ENCODE assay signal across 10 cellular contexts in the genomic region with DNA sequence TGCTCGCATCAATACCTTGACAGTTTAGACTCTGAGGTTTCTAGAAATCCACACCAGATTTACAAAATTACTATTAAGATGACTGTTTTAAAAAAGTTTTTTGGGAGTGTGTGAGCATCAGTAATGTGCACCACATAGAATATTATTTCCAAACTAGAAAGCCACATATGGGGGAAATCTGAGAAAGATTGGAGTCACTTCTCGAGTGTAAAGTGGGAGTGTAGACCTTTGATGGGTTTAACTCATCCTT. TPM values are rescaled to one million over a fixed set of nuclear protein-coding genes. Genes with fewer than 3 reads are reported as not detected.
DNase-seq lines count a peak whose midpoint lies in the region; ATAC-seq and TF ChIP-seq lines count a peak whose summit lies in the region.
"Had no signal": no experiment of that assay in that cellular context is flagged by ENCODE, and none has a peak within 500 bp of the region (broad histone marks: within the 10 kb centered on the region; RNA-seq: fewer than 3 reads in every experiment).

No MANE protein-coding gene starts in this region.

- BruUV-seq in Panc1 (replicated peaks; lab: Mats Ljungman, UMichigan), result no TSS peak

- H3K9me3 ChIP-seq in Panc1 (ENCODE audit: control insufficient read depth, insufficient read depth, low read depth, low read length) (no peaks in the 10 kb centered on the region), hepatocyte (ENCODE audit: low read depth) (no peaks in the 10 kb centered on the region)
- H3K9me3 ChIP-seq: adrenal gland had no signal

- H3K9me3 Mint-ChIP-seq in activated T-cell treated with anti-CD3 and anti-CD28 coated beads, Interleukin-2, amount 50 U/mL, for 24 hours, result no peaks in the 10 kb centered on the region
- no peaks in the 10 kb centered on the region for H3K9me3 Mint-ChIP-seq in stimulated activated naive B cell treated with anti-CD40 and anti-IgM and Interleukin-4, amounts not matched to agents 10 μg/mL and 1 μg/mL and 100 μg/mL, for 72 hours

- TF ChIP-seq CTCF in Panc1 (IDR thresholded peaks at IDR 0.05), result no peak
- TF ChIP-seq CTCF in hepatocyte (IDR thresholded peaks at IDR 0.05; ENCODE audit: poor library complexity), result no peak
- no peak for TF ChIP-seq CTCF in GM10266 (IDR thresholded peaks at IDR 0.05; ENCODE audit: control insufficient read depth, insufficient read depth, low read depth, missing control alignments)

- CTCF ChIA-PET in Panc1 (lab: Charles Lee), result no interaction called here

- no peak for DNase-seq in activated T-cell treated with anti-CD3 and anti-CD28 coated beads, Interleukin-2, amount 50 U/mL, for 24 hours
- DNase-seq in activated T-cell treated with anti-CD3 and anti-CD28 coated beads for 4 hours (no peak), Panc1 (ENCODE audit: low read depth, low spot score) (no peak), hepatocyte (ENCODE audit: low spot score) (no peak), GM10266 (ENCODE audit: extremely low spot score) (no peak), NOMO-1 treated with DMSO at 0.1 percent for 48 hours (lab: John Stamatoyannopoulos, UW; ENCODE audit: unreplicated experiment) (no peak)
- no peak for DNase-seq in stimulated activated naive B cell treated with anti-CD40 and anti-IgM and Interleukin-4, amounts not matched to agents 10 μg/mL and 1 μg/mL and 100 μg/mL, for 72 hours
- DNase-seq: foreskin keratinocyte had no signal

- H3K36me3 Mint-ChIP-seq in activated T-cell treated with anti-CD3 and anti-CD28 coated beads, Interleukin-2, amount 50 U/mL, for 24 hours (ENCODE audit: low read depth), result no peaks in the 10 kb centered on the region
- H3K36me3 Mint-ChIP-seq in stimulated activated naive B cell treated with anti-CD40 and anti-IgM and Interleukin-4, amounts not matched to agents 10 μg/mL and 1 μg/mL and 100 μg/mL, for 72 hours, result no peaks in the 10 kb centered on the region

- peak overlapping the region; percentile 76 for H3K4me3 Mint-ChIP-seq in activated T-cell treated with anti-CD3 and anti-CD28 coated beads, Interleukin-2, amount 50 U/mL, for 24 hours
- H3K4me3 Mint-ChIP-seq in stimulated activated naive B cell treated with anti-CD40 and anti-IgM and Interleukin-4, amounts not matched to agents 10 μg/mL and 1 μg/mL and 100 μg/mL, for 72 hours, result peak overlapping the region; percentile 78 to 80

- in situ Hi-C loops in Panc1 (cut with HindIII; ENCODE audit: low pct_unique_long_range_greater_than_20kb, low sequenced_read_pairs), result no loop called here

- H3K27me3 ChIP-seq in Panc1 (ENCODE audit: control insufficient read depth, insufficient read depth, low read length) (0 out of 2 replicates have a peak, but pooled peaks cover 2% of the 10 kb centered on the region), hepatocyte (peaks cover 43% of the 10 kb centered on the region)

- no peak overlapping the region for H3K27ac ChIP-seq in Panc1 (ENCODE audit: low read length)
- no peak overlapping the region for H3K27ac ChIP-seq in hepatocyte
- H3K27ac ChIP-seq: adrenal gland, foreskin keratinocyte had no signal

- no peaks in the 10 kb centered on the region for H3K79me2 ChIP-seq in hepatocyte

- H2AFZ ChIP-seq in hepatocyte, result peak overlapping the region; percentile 71

- 47% methylated on average over 2 of the region's 2 CpGs for WGBS in hepatocyte (ENCODE audit: low lambda C conversion rate, missing lambda C conversion rate)

- H3K27me3 Mint-ChIP-seq in activated T-cell treated with anti-CD3 and anti-CD28 coated beads, Interleukin-2, amount 50 U/mL, for 24 hours, result peaks cover 53% of the 10 kb centered on the region
- H3K27me3 Mint-ChIP-seq in stimulated activated naive B cell treated with anti-CD40 and anti-IgM and Interleukin-4, amounts not matched to agents 10 μg/mL and 1 μg/mL and 100 μg/mL, for 72 hours, result peaks cover 20 to 47% of the 10 kb centered on the region in 2 donors

- no peaks in the 10 kb centered on the region for H3K9me2 ChIP-seq in hepatocyte (replicated peaks; ENCODE audit: insufficient read depth)

- ATAC-seq in Panc1 (no peak), HG03439 (IDR thresholded peaks at IDR 0.05; ENCODE audit: unreplicated experiment) (no peak)
- ATAC-seq in stimulated activated naive B cell treated with anti-CD40 and anti-IgM and Interleukin-4, amounts not matched to agents 10 μg/mL and 1 μg/mL and 100 μg/mL, for 72 hours (replicated peaks), result no peak

- H3K27ac Mint-ChIP-seq in activated T-cell treated with anti-CD3 and anti-CD28 coated beads, Interleukin-2, amount 50 U/mL, for 24 hours, result no peak overlapping the region
- H3K27ac Mint-ChIP-seq in stimulated activated naive B cell treated with anti-CD40 and anti-IgM and Interleukin-4, amounts not matched to agents 10 μg/mL and 1 μg/mL and 100 μg/mL, for 72 hours, result no peak overlapping the region

- H4K20me1 ChIP-seq in hepatocyte (ENCODE audit: insufficient read depth, poor library complexity, severe bottlenecking), result no peaks in the 10 kb centered on the region

- H3K36me3 ChIP-seq in Panc1 (ENCODE audit: control insufficient read depth, insufficient read depth, low read length) (no peaks in the 10 kb centered on the region), hepatocyte (replicated peaks; ENCODE audit: insufficient read depth, low read depth) (no peaks in the 10 kb centered on the region)
- H3K36me3 ChIP-seq: adrenal gland had no signal

- H3K4me2 ChIP-seq in hepatocyte, result peak overlapping the region; percentile 97

- H3K4me3 ChIP-seq in Panc1 (ENCODE audit: low read depth in 2 of 2, low read length in 2 of 2) (peak overlapping the region; percentile 58 to 62), hepatocyte (peak overlapping the region; percentile 77)

- intact Hi-C loops in Panc1 (cut with micrococcal nuclease; ENCODE audit: unreplicated experiment), result no loop called here

- H3K4me1 ChIP-seq in Panc1 (ENCODE audit: control insufficient read depth, insufficient read depth, low read length), result peaks cover 11% of the 10 kb centered on the region
- H3K4me1 ChIP-seq in hepatocyte (ENCODE audit: insufficient read depth), result peaks cover 4% of the 10 kb centered on the region
- H3K4me1 ChIP-seq: foreskin keratinocyte had no signal

- POLR2A ChIA-PET in Panc1 (lab: Charles Lee), result no interaction called here

- H3K4me1 Mint-ChIP-seq in activated T-cell treated with anti-CD3 and anti-CD28 coated beads, Interleukin-2, amount 50 U/mL, for 24 hours (ENCODE audit: low read depth), result peaks cover 12% of the 10 kb centered on the region
- peaks cover 4 to 8% of the 10 kb centered on the region in 2 donors for H3K4me1 Mint-ChIP-seq in stimulated activated naive B cell treated with anti-CD40 and anti-IgM and Interleukin-4, amounts not matched to agents 10 μg/mL and 1 μg/mL and 100 μg/mL, for 72 hours

RNA-seq across cellular contexts. Expression of a gene that starts 0.8 kb away (rescaled TPM):
- total RNA-seq in Panc1 (2021; ENCODE audit: unreplicated experiment), result 13.6 TPM
- polyA plus RNA-seq in Panc1 (2012; ENCODE audit: insufficient read length), result 24.0 TPM
- 1.1 and 1.4 TPM in 2 replicates for total RNA-seq in hepatocyte
- 0.66 and 2.3 TPM in 2 replicates for polyA plus RNA-seq in hepatocyte
- total RNA-seq: foreskin keratinocyte had no signal
- polyA plus RNA-seq: foreskin keratinocyte had no signal

RNA-seq across cellular contexts. Expression of a gene that starts 46.3 kb away (rescaled TPM):
- 55.3 TPM for total RNA-seq in Panc1 (2021; ENCODE audit: unreplicated experiment)
- polyA plus RNA-seq in Panc1 (2012; ENCODE audit: insufficient read length), result 24.7 TPM
- 39.0 and 47.9 TPM in 2 replicates for total RNA-seq in hepatocyte
- 17.6 and 19.0 TPM in 2 replicates for polyA plus RNA-seq in hepatocyte
